1 cellular context compared by ENCODE assay signal in the genomic region with DNA sequence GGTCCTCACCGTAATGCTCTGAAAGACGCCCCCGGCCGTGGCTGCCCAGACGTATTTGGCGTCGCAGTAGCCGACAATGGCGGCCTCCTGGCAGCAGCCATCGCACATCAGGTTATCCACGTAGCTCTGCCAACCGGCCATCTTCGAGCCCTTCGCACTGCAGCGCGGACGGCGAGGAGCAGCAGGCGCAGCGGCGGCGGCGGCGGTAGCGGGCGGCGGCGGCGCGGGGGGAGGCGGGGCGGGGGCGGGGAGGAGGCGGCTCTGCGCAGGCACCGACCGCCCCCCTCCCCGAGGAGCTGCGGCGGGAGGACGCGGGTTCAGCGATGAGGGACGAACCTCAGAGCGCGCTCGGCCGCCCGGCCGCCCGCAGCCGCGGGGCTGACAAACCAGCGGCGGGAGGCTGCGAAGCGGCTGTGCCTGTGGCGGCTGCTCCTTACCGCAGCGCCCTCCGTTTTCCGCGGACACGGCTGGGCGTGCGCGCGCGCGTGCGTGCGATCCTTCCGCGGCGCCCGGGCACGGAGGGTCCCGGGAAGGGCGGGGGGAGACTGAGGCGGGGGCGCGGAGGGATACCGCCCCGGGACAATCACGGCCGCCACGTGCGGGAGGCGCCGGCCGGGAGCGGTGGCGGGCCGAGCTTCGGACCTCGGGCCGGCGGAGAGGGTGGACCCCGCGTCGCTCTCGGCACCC.
A peak's percentile ranks its signal among the peaks of the same experiment; 100 is the strongest.
TF ChIP-seq lines count a peak whose summit lies in the region.

TSS of gene PFN2 (minus strand) at position 180 of the 687 bp plus-strand sequence. CDS start at position 141, 39 bp downstream.

TF ChIP-seq in HepG2, 621 proteins besides CTCF, POLR2A, EP300 and RAD21 (continued from another document and continues in another):
- TF ChIP-seq BATF2 (CRISPR knock-in tag; IDR thresholded peaks at IDR 0.05) (peak; percentile 85; the same call in 1 of the 2 replicates), ZNF512 (CRISPR knock-in tag; IDR thresholded peaks at IDR 0.05) (no peak), HCFC1 (IDR thresholded peaks at IDR 0.05; ENCODE audit: low read depth, low read length) (no peak), ESRRA (CRISPR knock-in tag; IDR thresholded peaks at IDR 0.05; ENCODE audit: low read depth) (0 out of 2 replicates have a peak, but pooled peaks have one; percentile 29), RAD51 (IDR thresholded peaks at IDR 0.05; ENCODE audit: borderline replicate concordance) (no peak), TCF12 (IDR thresholded peaks at IDR 0.05) (no peak), TCF12 (CRISPR knock-in tag; IDR thresholded peaks at IDR 0.05) (0 out of 2 replicates have a peak, but pooled peaks have one; percentile 34), RBFOX2 (IDR thresholded peaks at IDR 0.05; ENCODE audit: low read depth, low read length) (peak; percentile 81), ZSCAN22 (CRISPR knock-in tag; IDR thresholded peaks at IDR 0.05) (no peak; the same call in 1 of the 2 replicates), RXRA (CRISPR knock-in tag; IDR thresholded peaks at IDR 0.05) (peak; percentile 10; the same call in 1 of the 2 replicates), KAT8 (CRISPR knock-in tag; IDR thresholded peaks at IDR 0.05) (no peak), XBP1 (CRISPR knock-in tag; IDR thresholded peaks at IDR 0.05) (0 out of 2 replicates have a peak, but pooled peaks have one; percentile 30), BCL6 (CRISPR knock-in tag; IDR thresholded peaks at IDR 0.05) (0 out of 2 replicates have a peak, but pooled peaks have one; percentile 34), DMTF1 (CRISPR knock-in tag; IDR thresholded peaks at IDR 0.05) (no peak), ZNF766 (CRISPR knock-in tag; IDR thresholded peaks at IDR 0.05; ENCODE audit: borderline replicate concordance) (peak; percentile 83), PHF5A (CRISPR knock-in tag; IDR thresholded peaks at IDR 0.05; ENCODE audit: low read depth, unreplicated experiment) (no peak), RFX1 (IDR thresholded peaks at IDR 0.05) (no peak), ARID2 (CRISPR knock-in tag; IDR thresholded peaks at IDR 0.05; ENCODE audit: borderline replicate concordance) (no peak), NFAT5 (CRISPR knock-in tag; IDR thresholded peaks at IDR 0.05) (peak; percentile 96), FOXK2 (IDR thresholded peaks at IDR 0.05) (no peak), NRL (CRISPR knock-in tag; IDR thresholded peaks at IDR 0.05; ENCODE audit: borderline replicate concordance) (peak; percentile 70; the same call in 1 of the 2 replicates), HDAC2 (CRISPR knock-in tag; IDR thresholded peaks at IDR 0.05) (no peak), ZNF503 (CRISPR knock-in tag; IDR thresholded peaks at IDR 0.05) (no peak; the same call in 1 of the 2 replicates), REPIN1 (CRISPR knock-in tag; IDR thresholded peaks at IDR 0.05; ENCODE audit: borderline replicate concordance, low read depth) (peak; percentile 72), ZSCAN30 (CRISPR knock-in tag; IDR thresholded peaks at IDR 0.05) (no peak), ZNF510 (CRISPR knock-in tag; IDR thresholded peaks at IDR 0.05; ENCODE audit: low read depth) (peak; percentile 62; the same call in 1 of the 2 replicates), ZNF747 (CRISPR knock-in tag; IDR thresholded peaks at IDR 0.05; ENCODE audit: borderline replicate concordance) (no peak), ZNF556 (CRISPR knock-in tag; IDR thresholded peaks at IDR 0.05; ENCODE audit: borderline replicate concordance) (no peak), ZNF580 (CRISPR knock-in tag; IDR thresholded peaks at IDR 0.05; ENCODE audit: borderline replicate concordance, low read depth) (no peak)
- TF ChIP-seq, protein P1, sequence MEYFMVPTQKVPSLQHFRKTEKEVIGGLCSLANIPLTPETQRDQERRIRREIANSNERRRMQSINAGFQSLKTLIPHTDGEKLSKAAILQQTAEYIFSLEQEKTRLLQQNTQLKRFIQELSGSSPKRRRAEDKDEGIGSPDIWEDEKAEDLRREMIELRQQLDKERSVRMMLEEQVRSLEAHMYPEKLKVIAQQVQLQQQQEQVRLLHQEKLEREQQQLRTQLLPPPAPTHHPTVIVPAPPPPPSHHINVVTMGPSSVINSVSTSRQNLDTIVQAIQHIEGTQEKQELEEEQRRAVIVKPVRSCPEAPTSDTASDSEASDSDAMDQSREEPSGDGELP (IDR thresholded peaks at IDR 0.05; ENCODE audit: borderline replicate concordance, low read depth), result no peak
- TF ChIP-seq, protein P2, sequence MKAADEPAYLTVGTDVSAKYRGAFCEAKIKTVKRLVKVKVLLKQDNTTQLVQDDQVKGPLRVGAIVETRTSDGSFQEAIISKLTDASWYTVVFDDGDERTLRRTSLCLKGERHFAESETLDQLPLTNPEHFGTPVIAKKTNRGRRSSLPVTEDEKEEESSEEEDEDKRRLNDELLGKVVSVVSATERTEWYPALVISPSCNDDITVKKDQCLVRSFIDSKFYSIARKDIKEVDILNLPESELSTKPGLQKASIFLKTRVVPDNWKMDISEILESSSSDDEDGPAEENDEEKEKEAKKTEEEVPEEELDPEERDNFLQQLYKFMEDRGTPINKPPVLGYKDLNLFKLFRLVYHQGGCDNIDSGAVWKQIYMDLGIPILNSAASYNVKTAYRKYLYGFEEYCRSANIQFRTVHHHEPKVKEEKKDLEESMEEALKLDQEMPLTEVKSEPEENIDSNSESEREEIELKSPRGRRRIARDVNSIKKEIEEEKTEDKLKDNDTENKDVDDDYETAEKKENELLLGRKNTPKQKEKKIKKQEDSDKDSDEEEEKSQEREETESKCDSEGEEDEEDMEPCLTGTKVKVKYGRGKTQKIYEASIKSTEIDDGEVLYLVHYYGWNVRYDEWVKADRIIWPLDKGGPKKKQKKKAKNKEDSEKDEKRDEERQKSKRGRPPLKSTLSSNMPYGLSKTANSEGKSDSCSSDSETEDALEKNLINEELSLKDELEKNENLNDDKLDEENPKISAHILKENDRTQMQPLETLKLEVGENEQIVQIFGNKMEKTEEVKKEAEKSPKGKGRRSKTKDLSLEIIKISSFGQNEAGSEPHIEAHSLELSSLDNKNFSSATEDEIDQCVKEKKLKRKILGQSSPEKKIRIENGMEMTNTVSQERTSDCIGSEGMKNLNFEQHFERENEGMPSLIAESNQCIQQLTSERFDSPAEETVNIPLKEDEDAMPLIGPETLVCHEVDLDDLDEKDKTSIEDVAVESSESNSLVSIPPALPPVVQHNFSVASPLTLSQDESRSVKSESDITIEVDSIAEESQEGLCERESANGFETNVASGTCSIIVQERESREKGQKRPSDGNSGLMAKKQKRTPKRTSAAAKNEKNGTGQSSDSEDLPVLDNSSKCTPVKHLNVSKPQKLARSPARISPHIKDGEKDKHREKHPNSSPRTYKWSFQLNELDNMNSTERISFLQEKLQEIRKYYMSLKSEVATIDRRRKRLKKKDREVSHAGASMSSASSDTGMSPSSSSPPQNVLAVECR (CRISPR knock-in tag; IDR thresholded peaks at IDR 0.05; ENCODE audit: borderline replicate concordance), result peak; percentile 87
- TF ChIP-seq, protein P3, sequence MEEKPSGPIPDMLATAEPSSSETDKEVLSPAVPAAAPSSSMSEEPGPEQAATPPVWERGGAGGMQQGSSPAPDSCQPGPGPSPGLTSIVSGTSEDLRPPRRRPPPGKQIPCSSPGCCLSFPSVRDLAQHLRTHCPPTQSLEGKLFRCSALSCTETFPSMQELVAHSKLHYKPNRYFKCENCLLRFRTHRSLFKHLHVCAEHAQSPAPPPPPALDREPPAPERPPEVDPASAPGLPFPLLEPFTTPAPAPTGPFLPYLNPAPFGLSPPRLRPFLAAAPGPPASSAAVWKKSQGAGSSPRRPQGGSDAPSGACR (CRISPR knock-in tag; IDR thresholded peaks at IDR 0.05), result no peak
- TF ChIP-seq, protein P4, sequence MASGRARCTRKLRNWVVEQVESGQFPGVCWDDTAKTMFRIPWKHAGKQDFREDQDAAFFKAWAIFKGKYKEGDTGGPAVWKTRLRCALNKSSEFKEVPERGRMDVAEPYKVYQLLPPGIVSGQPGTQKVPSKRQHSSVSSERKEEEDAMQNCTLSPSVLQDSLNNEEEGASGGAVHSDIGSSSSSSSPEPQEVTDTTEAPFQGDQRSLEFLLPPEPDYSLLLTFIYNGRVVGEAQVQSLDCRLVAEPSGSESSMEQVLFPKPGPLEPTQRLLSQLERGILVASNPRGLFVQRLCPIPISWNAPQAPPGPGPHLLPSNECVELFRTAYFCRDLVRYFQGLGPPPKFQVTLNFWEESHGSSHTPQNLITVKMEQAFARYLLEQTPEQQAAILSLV (CRISPR knock-in tag; IDR thresholded peaks at IDR 0.05; ENCODE audit: borderline replicate concordance), result peak; percentile 73; the same call in 1 of the 2 replicates
